Comparison of ENCODE assay signal across 1 cellular context in genomic region chr6:31580807-31581437, GRCh38.
TF ChIP-seq lines count a peak whose summit lies in the region.

No MANE protein-coding gene starts in this region.

TF ChIP-seq in HepG2, 621 proteins besides CTCF, POLR2A, EP300 and RAD21 (continued from another document and continues in another):
- TF ChIP-seq, protein P1, sequence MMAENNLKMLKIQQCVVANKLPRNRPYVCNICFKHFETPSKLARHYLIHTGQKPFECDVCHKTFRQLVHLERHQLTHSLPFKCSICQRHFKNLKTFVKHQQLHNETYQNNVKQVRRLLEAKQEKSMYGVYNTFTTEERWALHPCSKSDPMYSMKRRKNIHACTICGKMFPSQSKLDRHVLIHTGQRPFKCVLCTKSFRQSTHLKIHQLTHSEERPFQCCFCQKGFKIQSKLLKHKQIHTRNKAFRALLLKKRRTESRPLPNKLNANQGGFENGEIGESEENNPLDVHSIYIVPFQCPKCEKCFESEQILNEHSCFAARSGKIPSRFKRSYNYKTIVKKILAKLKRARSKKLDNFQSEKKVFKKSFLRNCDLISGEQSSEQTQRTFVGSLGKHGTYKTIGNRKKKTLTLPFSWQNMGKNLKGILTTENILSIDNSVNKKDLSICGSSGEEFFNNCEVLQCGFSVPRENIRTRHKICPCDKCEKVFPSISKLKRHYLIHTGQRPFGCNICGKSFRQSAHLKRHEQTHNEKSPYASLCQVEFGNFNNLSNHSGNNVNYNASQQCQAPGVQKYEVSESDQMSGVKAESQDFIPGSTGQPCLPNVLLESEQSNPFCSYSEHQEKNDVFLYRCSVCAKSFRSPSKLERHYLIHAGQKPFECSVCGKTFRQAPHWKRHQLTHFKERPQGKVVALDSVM (CRISPR knock-in tag; IDR thresholded peaks at IDR 0.05) = peak; percentile 91
- TF ChIP-seq ZNF430 (CRISPR knock-in tag; IDR thresholded peaks at IDR 0.05) (peak; percentile 44; the same call in 1 of the 2 replicates), CENPT (CRISPR knock-in tag; IDR thresholded peaks at IDR 0.05; ENCODE audit: low read depth) (peak; percentile 53; the same call in 1 of the 2 replicates), SOX13 (IDR thresholded peaks at IDR 0.05) (no peak), SOX13 (CRISPR knock-in tag; conservative IDR thresholded peaks at IDR 0.05 in 1 of 2, IDR thresholded peaks at IDR 0.05 in 1 of 2) (peak in 1 of 2 experiments; percentile 37; a peak in 1 of 4 replicates), ZHX2 (IDR thresholded peaks at IDR 0.05; ENCODE audit: low read depth) (0 out of 2 replicates have a peak, but pooled peaks have one; percentile 15), ZHX2 (CRISPR knock-in tag; IDR thresholded peaks at IDR 0.05; ENCODE audit: borderline replicate concordance) (peak; percentile 75; the same call in 1 of the 2 replicates), TMF1 (CRISPR knock-in tag; IDR thresholded peaks at IDR 0.05; ENCODE audit: low read depth) (no peak), ZNF235 (CRISPR knock-in tag; IDR thresholded peaks at IDR 0.05; ENCODE audit: borderline replicate concordance) (no peak; the same call in 1 of the 2 replicates), THAP9 (CRISPR knock-in tag; IDR thresholded peaks at IDR 0.05; ENCODE audit: borderline replicate concordance) (peak; percentile 81), DBP (CRISPR knock-in tag; IDR thresholded peaks at IDR 0.05; ENCODE audit: not compliant biosample characterization) (no peak), SIX1 (CRISPR knock-in tag; IDR thresholded peaks at IDR 0.05; ENCODE audit: borderline replicate concordance) (no peak), PHF20 (CRISPR knock-in tag; IDR thresholded peaks at IDR 0.05) (peak; percentile 32), MIER3 (CRISPR knock-in tag; IDR thresholded peaks at IDR 0.05; ENCODE audit: borderline replicate concordance) (peak; percentile 65; the same call in 1 of the 2 replicates), TEAD2 (CRISPR knock-in tag; IDR thresholded peaks at IDR 0.05) (peak; percentile 71; the same call in 1 of the 2 replicates), TFE3 (CRISPR knock-in tag; IDR thresholded peaks at IDR 0.05) (peak; percentile 71), HIVEP1 (CRISPR knock-in tag; IDR thresholded peaks at IDR 0.05) (peak; percentile 67), HNRNPUL1 (IDR thresholded peaks at IDR 0.05; ENCODE audit: low read depth, low read length) (no peak), ZNF564 (CRISPR knock-in tag; IDR thresholded peaks at IDR 0.05) (peak; percentile 82; the same call in 1 of the 2 replicates), FOSL2 (CRISPR knock-in tag; IDR thresholded peaks at IDR 0.05) (peak; percentile 46; the same call in 1 of the 2 replicates), U2AF2 (IDR thresholded peaks at IDR 0.05; ENCODE audit: low read depth, low read length) (no peak), NR2C2 (CRISPR knock-in tag; IDR thresholded peaks at IDR 0.05; ENCODE audit: borderline replicate concordance) (no peak), ZNF556 (CRISPR knock-in tag; IDR thresholded peaks at IDR 0.05; ENCODE audit: borderline replicate concordance) (peak; percentile 24; the same call in 1 of the 2 replicates), XBP1 (CRISPR knock-in tag; IDR thresholded peaks at IDR 0.05) (no peak), ZNF800 (CRISPR knock-in tag; IDR thresholded peaks at IDR 0.05) (peak; percentile 69; the same call in 1 of the 2 replicates), ZFP62 (CRISPR knock-in tag; IDR thresholded peaks at IDR 0.05) (no peak), ZNF234 (CRISPR knock-in tag; conservative IDR thresholded peaks at IDR 0.05) (no peak), CBFB (CRISPR knock-in tag; IDR thresholded peaks at IDR 0.05) (peak; percentile 68; the same call in 1 of the 2 replicates), NFYC (CRISPR knock-in tag; IDR thresholded peaks at IDR 0.05) (no peak), PHF21A (CRISPR knock-in tag; IDR thresholded peaks at IDR 0.05) (peak; percentile 92)
- TF ChIP-seq, protein P2, sequence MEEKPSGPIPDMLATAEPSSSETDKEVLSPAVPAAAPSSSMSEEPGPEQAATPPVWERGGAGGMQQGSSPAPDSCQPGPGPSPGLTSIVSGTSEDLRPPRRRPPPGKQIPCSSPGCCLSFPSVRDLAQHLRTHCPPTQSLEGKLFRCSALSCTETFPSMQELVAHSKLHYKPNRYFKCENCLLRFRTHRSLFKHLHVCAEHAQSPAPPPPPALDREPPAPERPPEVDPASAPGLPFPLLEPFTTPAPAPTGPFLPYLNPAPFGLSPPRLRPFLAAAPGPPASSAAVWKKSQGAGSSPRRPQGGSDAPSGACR (CRISPR knock-in tag; IDR thresholded peaks at IDR 0.05) = peak; percentile 95; the same call in 1 of the 2 replicates
- TF ChIP-seq, protein P3, sequence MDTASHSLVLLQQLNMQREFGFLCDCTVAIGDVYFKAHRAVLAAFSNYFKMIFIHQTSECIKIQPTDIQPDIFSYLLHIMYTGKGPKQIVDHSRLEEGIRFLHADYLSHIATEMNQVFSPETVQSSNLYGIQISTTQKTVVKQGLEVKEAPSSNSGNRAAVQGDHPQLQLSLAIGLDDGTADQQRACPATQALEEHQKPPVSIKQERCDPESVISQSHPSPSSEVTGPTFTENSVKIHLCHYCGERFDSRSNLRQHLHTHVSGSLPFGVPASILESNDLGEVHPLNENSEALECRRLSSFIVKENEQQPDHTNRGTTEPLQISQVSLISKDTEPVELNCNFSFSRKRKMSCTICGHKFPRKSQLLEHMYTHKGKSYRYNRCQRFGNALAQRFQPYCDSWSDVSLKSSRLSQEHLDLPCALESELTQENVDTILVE (CRISPR knock-in tag; IDR thresholded peaks at IDR 0.05) = peak; percentile 68; the same call in 1 of the 2 replicates
- TF ChIP-seq, protein P4, sequence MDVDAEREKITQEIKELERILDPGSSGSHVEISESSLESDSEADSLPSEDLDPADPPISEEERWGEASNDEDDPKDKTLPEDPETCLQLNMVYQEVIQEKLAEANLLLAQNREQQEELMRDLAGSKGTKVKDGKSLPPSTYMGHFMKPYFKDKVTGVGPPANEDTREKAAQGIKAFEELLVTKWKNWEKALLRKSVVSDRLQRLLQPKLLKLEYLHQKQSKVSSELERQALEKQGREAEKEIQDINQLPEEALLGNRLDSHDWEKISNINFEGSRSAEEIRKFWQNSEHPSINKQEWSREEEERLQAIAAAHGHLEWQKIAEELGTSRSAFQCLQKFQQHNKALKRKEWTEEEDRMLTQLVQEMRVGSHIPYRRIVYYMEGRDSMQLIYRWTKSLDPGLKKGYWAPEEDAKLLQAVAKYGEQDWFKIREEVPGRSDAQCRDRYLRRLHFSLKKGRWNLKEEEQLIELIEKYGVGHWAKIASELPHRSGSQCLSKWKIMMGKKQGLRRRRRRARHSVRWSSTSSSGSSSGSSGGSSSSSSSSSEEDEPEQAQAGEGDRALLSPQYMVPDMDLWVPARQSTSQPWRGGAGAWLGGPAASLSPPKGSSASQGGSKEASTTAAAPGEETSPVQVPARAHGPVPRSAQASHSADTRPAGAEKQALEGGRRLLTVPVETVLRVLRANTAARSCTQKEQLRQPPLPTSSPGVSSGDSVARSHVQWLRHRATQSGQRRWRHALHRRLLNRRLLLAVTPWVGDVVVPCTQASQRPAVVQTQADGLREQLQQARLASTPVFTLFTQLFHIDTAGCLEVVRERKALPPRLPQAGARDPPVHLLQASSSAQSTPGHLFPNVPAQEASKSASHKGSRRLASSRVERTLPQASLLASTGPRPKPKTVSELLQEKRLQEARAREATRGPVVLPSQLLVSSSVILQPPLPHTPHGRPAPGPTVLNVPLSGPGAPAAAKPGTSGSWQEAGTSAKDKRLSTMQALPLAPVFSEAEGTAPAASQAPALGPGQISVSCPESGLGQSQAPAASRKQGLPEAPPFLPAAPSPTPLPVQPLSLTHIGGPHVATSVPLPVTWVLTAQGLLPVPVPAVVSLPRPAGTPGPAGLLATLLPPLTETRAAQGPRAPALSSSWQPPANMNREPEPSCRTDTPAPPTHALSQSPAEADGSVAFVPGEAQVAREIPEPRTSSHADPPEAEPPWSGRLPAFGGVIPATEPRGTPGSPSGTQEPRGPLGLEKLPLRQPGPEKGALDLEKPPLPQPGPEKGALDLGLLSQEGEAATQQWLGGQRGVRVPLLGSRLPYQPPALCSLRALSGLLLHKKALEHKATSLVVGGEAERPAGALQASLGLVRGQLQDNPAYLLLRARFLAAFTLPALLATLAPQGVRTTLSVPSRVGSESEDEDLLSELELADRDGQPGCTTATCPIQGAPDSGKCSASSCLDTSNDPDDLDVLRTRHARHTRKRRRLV (CRISPR knock-in tag; IDR thresholded peaks at IDR 0.05) = peak; percentile 46; the same call in 1 of the 2 replicates
